Comparison of ENCODE assay signal across 13 cellular contexts in the genomic region with DNA sequence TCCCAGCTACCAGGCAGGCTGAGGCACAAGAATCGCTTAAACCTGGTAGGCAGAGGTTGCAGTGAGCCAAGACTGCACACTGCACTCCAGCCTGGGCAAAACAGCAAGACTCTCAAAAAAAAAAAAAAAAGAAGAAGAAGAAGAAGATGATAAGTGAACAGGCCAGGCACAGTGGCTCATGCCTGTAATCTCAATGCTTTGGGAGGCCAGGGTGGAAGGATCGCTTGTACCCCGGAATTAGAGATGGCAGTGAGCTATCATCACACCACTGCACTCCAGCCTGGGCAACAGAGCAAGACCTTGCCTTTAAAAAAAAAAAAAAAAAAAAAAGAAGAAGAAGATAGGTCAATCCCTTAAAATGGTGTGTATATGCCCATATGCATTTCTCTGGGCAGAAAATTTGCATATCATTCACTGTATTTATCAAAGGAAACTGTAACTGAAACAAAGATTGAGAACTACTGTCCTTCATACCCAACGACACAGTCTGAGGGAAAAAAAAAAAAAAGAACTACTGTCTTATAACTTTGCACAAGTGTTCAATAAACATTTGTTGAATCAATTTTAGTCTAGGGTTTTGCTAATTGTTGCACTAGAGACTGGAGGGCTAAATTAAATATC. TPM values are rescaled to one million over a fixed set of nuclear protein-coding genes. Genes with fewer than 3 reads are reported as not detected.
DNase-seq lines count a peak whose midpoint lies in the region; ATAC-seq lines count a peak whose summit lies in the region.
"Had no signal": no experiment of that assay in that cellular context is flagged by ENCODE, and none has a peak within 500 bp of the region (broad histone marks: within the 10 kb centered on the region; RNA-seq: fewer than 3 reads in every experiment).

No MANE protein-coding gene starts in this region.

- peak overlapping the region; percentile 89 for H3K27ac Mint-ChIP-seq in activated naive CD8-positive, alpha-beta T cell treated with anti-CD3 and anti-CD28 coated beads for 36 hours
- H3K27ac Mint-ChIP-seq in stimulated activated effector memory CD8-positive, alpha-beta T cell treated with anti-CD3 and anti-CD28 coated beads, Interleukin-12 subunit alpha, Interleukin-12 subunit beta, amount 100 ng/mL, for 72 hours: peak overlapping the region; percentile 29

- no peaks in the 10 kb centered on the region for H3K9me3 Mint-ChIP-seq in activated T-cell treated with anti-CD3 and anti-CD28 coated beads, Interleukin-2, amount 50 U/mL, for 4 hours
- H3K9me3 Mint-ChIP-seq in activated naive CD8-positive, alpha-beta T cell treated with anti-CD3 and anti-CD28 coated beads for 36 hours: peaks cover 7% of the 10 kb centered on the region
- no peaks in the 10 kb centered on the region for H3K9me3 Mint-ChIP-seq in stimulated activated effector memory CD8-positive, alpha-beta T cell treated with anti-CD3 and anti-CD28 coated beads, Interleukin-12 subunit alpha, Interleukin-12 subunit beta, amount 100 ng/mL, for 72 hours

- peak overlapping the region; percentile 61 for H3K4me3 Mint-ChIP-seq in activated T-cell treated with anti-CD3 and anti-CD28 coated beads, Interleukin-2, amount 50 U/mL, for 4 hours
- H3K4me3 Mint-ChIP-seq in activated naive CD8-positive, alpha-beta T cell treated with anti-CD3 and anti-CD28 coated beads for 36 hours: peak overlapping the region; percentile 82
- H3K4me3 Mint-ChIP-seq in stimulated activated effector memory CD8-positive, alpha-beta T cell treated with anti-CD3 and anti-CD28 coated beads, Interleukin-12 subunit alpha, Interleukin-12 subunit beta, amount 100 ng/mL, for 72 hours: peak overlapping the region; percentile 94

- H3K4me1 Mint-ChIP-seq in activated T-cell treated with anti-CD3 and anti-CD28 coated beads, Interleukin-2, amount 50 U/mL, for 4 hours (ENCODE audit: low read depth): peaks cover 36% of the 10 kb centered on the region
- H3K4me1 Mint-ChIP-seq in activated naive CD8-positive, alpha-beta T cell treated with anti-CD3 and anti-CD28 coated beads for 36 hours: peaks cover 32% of the 10 kb centered on the region
- H3K4me1 Mint-ChIP-seq in stimulated activated effector memory CD8-positive, alpha-beta T cell treated with anti-CD3 and anti-CD28 coated beads, Interleukin-12 subunit alpha, Interleukin-12 subunit beta, amount 100 ng/mL, for 72 hours: peaks cover 34% of the 10 kb centered on the region

- no peak for ATAC-seq in activated T-cell treated with anti-CD3 and anti-CD28 coated beads, Interleukin-2, amount 50 U/mL, for 4 hours
- peak; percentile 36 for ATAC-seq in HG03135 (IDR thresholded peaks at IDR 0.05; ENCODE audit: unreplicated experiment)
- ATAC-seq in stimulated activated effector memory CD8-positive, alpha-beta T cell treated with anti-CD3 and anti-CD28 coated beads, Interleukin-12 subunit alpha, Interleukin-12 subunit beta, amount 100 ng/mL, for 72 hours: no peak

- peaks cover 5% of the 10 kb centered on the region for H3K36me3 Mint-ChIP-seq in activated T-cell treated with anti-CD3 and anti-CD28 coated beads, Interleukin-2, amount 50 U/mL, for 4 hours (ENCODE audit: insufficient read depth)
- peaks cover 45% of the 10 kb centered on the region for H3K36me3 Mint-ChIP-seq in activated naive CD8-positive, alpha-beta T cell treated with anti-CD3 and anti-CD28 coated beads for 36 hours
- H3K36me3 Mint-ChIP-seq in stimulated activated effector memory CD8-positive, alpha-beta T cell treated with anti-CD3 and anti-CD28 coated beads, Interleukin-12 subunit alpha, Interleukin-12 subunit beta, amount 100 ng/mL, for 72 hours: peaks cover 57% of the 10 kb centered on the region

- DNase-seq in activated T-cell treated with anti-CD3 and anti-CD28 coated beads, Interleukin-2, amount 50 U/mL, for 4 hours: no peak
- DNase-seq in activated T-cell treated with anti-CD3 and anti-CD28 coated beads for 4 hours (no peak), DMS153 treated with DMSO at 0.1 percent for 48 hours (lab: John Stamatoyannopoulos, UW; ENCODE audit: unreplicated experiment) (no peak), NCI-H128 (lab: John Stamatoyannopoulos, UW; ENCODE audit: unreplicated experiment) (no peak), nucleus accumbens (lab: John Stamatoyannopoulos, UW) (no peak)
- no peak for DNase-seq in activated naive CD8-positive, alpha-beta T cell treated with anti-CD3 and anti-CD28 coated beads for 36 hours
- no peak for DNase-seq in stimulated activated effector memory CD8-positive, alpha-beta T cell treated with anti-CD3 and anti-CD28 coated beads, Interleukin-12 subunit alpha, Interleukin-12 subunit beta, amount 100 ng/mL, for 72 hours (ENCODE audit: low spot score in 2 of 2)
- DNase-seq: central memory CD4-positive, alpha-beta T cell; GDM1; NCI-H446; stimulated activated CD4-positive, alpha-beta T cell treated with anti-CD3 and anti-CD28 coated beads, Interleukin-4, amount 100 ng/mL, for 1 hour had no signal

- H3K27me3 Mint-ChIP-seq in activated T-cell treated with anti-CD3 and anti-CD28 coated beads, Interleukin-2, amount 50 U/mL, for 4 hours (ENCODE audit: low read depth): no peaks in the 10 kb centered on the region
- H3K27me3 Mint-ChIP-seq in activated naive CD8-positive, alpha-beta T cell treated with anti-CD3 and anti-CD28 coated beads for 36 hours: no peaks in the 10 kb centered on the region

RNA-seq across cellular contexts. Expression of gene RFC1, which starts 2.3 kb away (rescaled TPM):
- 10 to 100 TPM; 62.0 to 70.6 (median 69.9) TPM for total RNA-seq in activated T-cell treated with anti-CD3 and anti-CD28 coated beads, Interleukin-2, amount 50 U/mL, for 4 hours
- total RNA-seq in activated naive CD8-positive, alpha-beta T cell treated with anti-CD3 and anti-CD28 coated beads for 36 hours: 100 to 1,000 TPM; 117 to 128 TPM

RNA-seq across cellular contexts. Expression of gene KLB, which starts 42.8 kb away (rescaled TPM):
- not detected for total RNA-seq in activated T-cell treated with anti-CD3 and anti-CD28 coated beads, Interleukin-2, amount 50 U/mL, for 4 hours
- not detected for total RNA-seq in activated naive CD8-positive, alpha-beta T cell treated with anti-CD3 and anti-CD28 coated beads for 36 hours
- total RNA-seq: activated CD8-positive, alpha-beta memory T cell treated with anti-CD3 and anti-CD28 coated beads for 36 hours had no signal
